Comparison of ENCODE assay signal across 10 cellular contexts in genomic region chr1:54273837-54274192, GRCh38.
DNase-seq lines count a peak whose midpoint lies in the region; ATAC-seq and TF ChIP-seq lines count a peak whose summit lies in the region.
"Had no signal": no experiment of that assay in that cellular context is flagged by ENCODE, and none has a peak within 500 bp of the region (broad histone marks: within the 10 kb centered on the region; RNA-seq: fewer than 3 reads in every experiment).

No MANE protein-coding gene starts in this region.

- ATAC-seq in esophagus mucosa (peak; percentile 41), HG02884 (IDR thresholded peaks at IDR 0.05; ENCODE audit: unreplicated experiment) (no peak)

- H3K36me3 ChIP-seq in BLaER1 treated with 17β-estradiol and CSF1 and Interleukin-3, amounts not matched to agents 10 nM and 100 nM: peaks cover 0 to 51% (median 29%) of the 10 kb centered on the region in 11 experiments; a peak in 20 of 22 replicates

- H3K9me3 ChIP-seq in BLaER1 treated with 17β-estradiol and CSF1 and Interleukin-3, amounts not matched to agents 10 nM and 100 nM (replicated peaks in 1 of 11): no peaks in the 10 kb centered on the region
- H3K9me3 ChIP-seq: mucosa of descending colon had no signal

- peak overlapping the region; percentile 0 to 79 (median 65); a peak in 20 of 22 replicates for H3K4me2 ChIP-seq in BLaER1 treated with 17β-estradiol and CSF1 and Interleukin-3, amounts not matched to agents 10 nM and 100 nM

- H3K4me1 Mint-ChIP-seq in neural crest cell: peaks cover 47% of the 10 kb centered on the region
- H3K4me1 Mint-ChIP-seq in activated CD4-positive, alpha-beta T cell treated with anti-CD3 and anti-CD28 coated beads, Interleukin-2, amount 10 ng/mL, durations not matched to agents 24 days and 14 days: peaks cover 42% of the 10 kb centered on the region

- peak overlapping the region; percentile 92 for H3K27ac Mint-ChIP-seq in neural crest cell (ENCODE audit: unreplicated experiment)
- H3K27ac Mint-ChIP-seq in activated CD4-positive, alpha-beta T cell treated with anti-CD3 and anti-CD28 coated beads, Interleukin-2, amount 10 ng/mL, durations not matched to agents 24 days and 14 days: no peak overlapping the region

- no peaks in the 10 kb centered on the region for H3K9me3 Mint-ChIP-seq in neural crest cell
- H3K9me3 Mint-ChIP-seq in activated CD4-positive, alpha-beta T cell treated with anti-CD3 and anti-CD28 coated beads, Interleukin-2, amount 10 ng/mL, durations not matched to agents 24 days and 14 days: no peaks in the 10 kb centered on the region

- DNase-seq in NCI-H446 (lab: John Stamatoyannopoulos, UW) (peak; percentile 47 to 82), neural crest cell (ENCODE audit: low read depth, low spot score) (no peak), Kasumi-1 (lab: John Stamatoyannopoulos, UW) (no peak), NCI-H510A (lab: John Stamatoyannopoulos, UW) (no peak)
- DNase-seq in activated CD4-positive, alpha-beta T cell treated with anti-CD3 and anti-CD28 coated beads, Interleukin-2, amount 10 ng/mL, durations not matched to agents 24 days and 14 days: no peak
- DNase-seq: activated naive CD4-positive, alpha-beta T cell treated with anti-CD3 and anti-CD28 coated beads, Interleukin-2, amount 50 U/mL, for 16 hours had no signal

- no peak overlapping the region for H3K4me3 ChIP-seq in BLaER1 treated with 17β-estradiol and CSF1 and Interleukin-3, amounts not matched to agents 10 nM and 100 nM
- H3K4me3 ChIP-seq: mucosa of descending colon had no signal

- H3K4me1 ChIP-seq in BLaER1 treated with 17β-estradiol and CSF1 and Interleukin-3, amounts not matched to agents 10 nM and 100 nM: peaks cover 11 to 39% (median 27%) of the 10 kb centered on the region in 10 experiments; a peak in 19 of 20 replicates

- peak overlapping the region in 8 of 11 experiments; percentile 2 to 63 (median 42); a peak in 12 of 22 replicates for H3K9ac ChIP-seq in BLaER1 treated with 17β-estradiol and CSF1 and Interleukin-3, amounts not matched to agents 10 nM and 100 nM

- TF ChIP-seq CTCF in neural crest cell (conservative IDR thresholded peaks at IDR 0.05): no peak

- intact Hi-C loops in activated CD4-positive, alpha-beta T cell treated with anti-CD3 and anti-CD28 coated beads, Interleukin-2, amount 10 ng/mL, durations not matched to agents 24 days and 14 days (cut with micrococcal nuclease): no loop called here

- H4K20me1 ChIP-seq in BLaER1 treated with 17β-estradiol and CSF1 and Interleukin-3, amounts not matched to agents 10 nM and 100 nM: peaks cover 9 to 94% (median 41%) of the 10 kb centered on the region in 11 experiments; a peak in 16 of 22 replicates

- no peaks in the 10 kb centered on the region for H3K27me3 Mint-ChIP-seq in neural crest cell (ENCODE audit: low read depth)
- H3K27me3 Mint-ChIP-seq in activated CD4-positive, alpha-beta T cell treated with anti-CD3 and anti-CD28 coated beads, Interleukin-2, amount 10 ng/mL, durations not matched to agents 24 days and 14 days: no peaks in the 10 kb centered on the region

- H3K4me3 Mint-ChIP-seq in neural crest cell: peak overlapping the region; percentile 15
- H3K4me3 Mint-ChIP-seq in activated CD4-positive, alpha-beta T cell treated with anti-CD3 and anti-CD28 coated beads, Interleukin-2, amount 10 ng/mL, durations not matched to agents 24 days and 14 days: no peak overlapping the region

- H3K36me3 Mint-ChIP-seq in neural crest cell (ENCODE audit: low read depth): peaks cover 2% of the 10 kb centered on the region
- H3K36me3 Mint-ChIP-seq in activated CD4-positive, alpha-beta T cell treated with anti-CD3 and anti-CD28 coated beads, Interleukin-2, amount 10 ng/mL, durations not matched to agents 24 days and 14 days (ENCODE audit: low read depth): peaks cover 15% of the 10 kb centered on the region

- H3K27me3 ChIP-seq in BLaER1 treated with 17β-estradiol and CSF1 and Interleukin-3, amounts not matched to agents 10 nM and 100 nM: no peaks in the 10 kb centered on the region

- peak overlapping the region in 7 of 11 experiments; percentile 6 to 60 (median 44); a peak in 8 of 22 replicates for H3K27ac ChIP-seq in BLaER1 treated with 17β-estradiol and CSF1 and Interleukin-3, amounts not matched to agents 10 nM and 100 nM

Comparison
In these comparisons a context has a peak if more than half of its experiments do, and no peak if none do; other contexts are left out.
1. DNase-seq: peak in NCI-H446 (2 of 2); none in neural crest cell (single experiment), Kasumi-1 (0 of 2), activated CD4-positive, alpha-beta T cell treated with anti-CD3 and anti-CD28 coated beads, Interleukin-2, amount 10 ng/mL, durations not matched to agents 24 days and 14 days (single experiment) and NCI-H510A (single experiment).